In genomic region chr9:127485995-127486394, GRCh38 we compare ENCODE assay signal across 16 cellular contexts.
"Had no signal": no experiment of that assay in that cellular context is flagged by ENCODE, and none has a peak within 500 bp of the region (broad histone marks: within the 10 kb centered on the region; RNA-seq: fewer than 3 reads in every experiment).

No MANE protein-coding gene starts in this region.

- H3K27me3 Mint-ChIP-seq: activated naive CD4-positive, alpha-beta T cell treated with anti-CD3 and anti-CD28 coated beads, Interleukin-2, amount 10 ng/mL, durations not matched to agents 7 days and 5 days; activated T-helper 17 cell treated with anti-CD3 and anti-CD28 coated beads, Interleukin-2, amount 50 U/mL, for 72 hours had no signal

- H3K9me3 Mint-ChIP-seq: activated naive CD4-positive, alpha-beta T cell treated with anti-CD3 and anti-CD28 coated beads, Interleukin-2, amount 10 ng/mL, durations not matched to agents 7 days and 5 days; activated T-helper 17 cell treated with anti-CD3 and anti-CD28 coated beads, Interleukin-2, amount 50 U/mL, for 72 hours; brain; mesothelial cell of epicardium; neural progenitor cell had no signal

- H3K4me1 ChIP-seq: adrenal gland, gastroesophageal sphincter, neural progenitor cell, parathyroid adenoma, stomach, thyroid gland had no signal

- FAIRE-seq: kidney, urothelium cell line had no signal

- H3K4me3 Mint-ChIP-seq: activated naive CD4-positive, alpha-beta T cell treated with anti-CD3 and anti-CD28 coated beads, Interleukin-2, amount 10 ng/mL, durations not matched to agents 7 days and 5 days; activated T-helper 17 cell treated with anti-CD3 and anti-CD28 coated beads, Interleukin-2, amount 50 U/mL, for 72 hours; brain; mesothelial cell of epicardium; neural progenitor cell had no signal

- H3K4me3 ChIP-seq: adrenal gland, gastroesophageal sphincter, neural progenitor cell, stomach, thyroid gland had no signal

- H3K9ac ChIP-seq: neural progenitor cell, parathyroid adenoma had no signal

- DNase-seq: activated CD4-positive, alpha-beta T cell treated with anti-CD3 and anti-CD28 coated beads for 48 hours; activated naive CD4-positive, alpha-beta T cell treated with anti-CD3 and anti-CD28 coated beads, Interleukin-2, amount 10 ng/mL, durations not matched to agents 7 days and 5 days; adrenal gland; kidney; retina; stomach; SW 1271; T-helper 9 cell had no signal

- H3K27ac Mint-ChIP-seq: activated naive CD4-positive, alpha-beta T cell treated with anti-CD3 and anti-CD28 coated beads, Interleukin-2, amount 10 ng/mL, durations not matched to agents 7 days and 5 days; activated T-helper 17 cell treated with anti-CD3 and anti-CD28 coated beads, Interleukin-2, amount 50 U/mL, for 72 hours; brain; mesothelial cell of epicardium; neural progenitor cell had no signal

- H2AFZ ChIP-seq: neural progenitor cell, parathyroid adenoma had no signal

- ATAC-seq: activated T-helper 17 cell treated with anti-CD3 and anti-CD28 coated beads, Interleukin-2, amount 50 U/mL, for 72 hours; gastroesophageal sphincter had no signal

- H3K27ac ChIP-seq: adrenal gland, gastroesophageal sphincter, neural progenitor cell, parathyroid adenoma, stomach, thyroid gland had no signal

- H3K27me3 ChIP-seq: adrenal gland, gastroesophageal sphincter, neural progenitor cell, stomach, thyroid gland had no signal

- H3K79me2 ChIP-seq: parathyroid adenoma had no signal

- H3K9me3 ChIP-seq: adrenal gland, gastroesophageal sphincter, stomach, thyroid gland had no signal

- H3K36me3 ChIP-seq: neural progenitor cell had no signal

- H3K4me1 Mint-ChIP-seq: activated naive CD4-positive, alpha-beta T cell treated with anti-CD3 and anti-CD28 coated beads, Interleukin-2, amount 10 ng/mL, durations not matched to agents 7 days and 5 days; activated T-helper 17 cell treated with anti-CD3 and anti-CD28 coated beads, Interleukin-2, amount 50 U/mL, for 72 hours; mesothelial cell of epicardium had no signal

- H3K4me2 ChIP-seq: neural progenitor cell had no signal
